ENCODE assay signal across 28 cellular contexts in the genomic region with DNA sequence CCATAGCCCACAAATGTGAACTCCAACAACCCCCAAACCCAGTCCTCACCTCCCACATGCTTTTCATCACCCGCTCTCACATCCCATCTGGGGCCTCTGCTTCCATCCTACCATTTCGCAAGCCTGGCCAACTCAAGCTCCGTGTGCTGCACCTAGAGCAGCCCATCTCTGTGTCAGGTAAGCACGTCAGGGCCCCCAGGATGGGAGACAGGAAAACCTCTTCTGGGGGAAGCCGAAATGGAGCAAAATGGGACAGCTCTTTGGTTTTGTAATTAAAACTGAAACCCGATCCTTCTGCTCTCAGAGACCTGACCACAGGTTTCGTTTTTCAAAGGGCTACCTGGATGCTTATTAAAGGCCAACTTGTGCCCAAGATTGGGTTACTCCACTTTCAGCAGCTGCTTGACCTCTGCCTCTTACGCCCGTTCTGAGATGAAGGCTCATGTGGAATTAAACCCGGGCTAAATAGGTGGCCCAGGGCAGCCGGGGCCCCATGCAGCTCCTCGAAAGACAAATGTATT.
DNase-seq lines count a peak whose midpoint lies in the region; ATAC-seq and TF ChIP-seq lines count a peak whose summit lies in the region.
"Had no signal": no experiment of that assay in that cellular context is flagged by ENCODE, and none has a peak within 500 bp of the region (broad histone marks: within the 10 kb centered on the region; RNA-seq: fewer than 3 reads in every experiment).

No MANE protein-coding gene starts in this region.

- no peaks in the 10 kb centered on the region for H3K27me3 Mint-ChIP-seq in mesothelial cell of epicardium (ENCODE audit: low read depth)
- H3K27me3 Mint-ChIP-seq in activated CD4-positive, alpha-beta T cell treated with anti-CD3 and anti-CD28 coated beads for 36 hours, result peaks cover 8% of the 10 kb centered on the region

- 89% methylated on average over 11 of the region's 12 CpGs for WGBS in esophagus muscularis mucosa

- no peaks in the 10 kb centered on the region for H3K9me3 Mint-ChIP-seq in mesothelial cell of epicardium
- H3K9me3 Mint-ChIP-seq in activated CD4-positive, alpha-beta T cell treated with anti-CD3 and anti-CD28 coated beads for 36 hours (ENCODE audit: low read depth), result no peaks in the 10 kb centered on the region
- H3K9me3 Mint-ChIP-seq: activated naive CD4-positive, alpha-beta T cell treated with anti-CD3 and anti-CD28 coated beads for 36 hours; activated T-helper 1 cell treated with anti-CD3 and anti-CD28 coated beads, Interleukin-12 subunit alpha, Interleukin-12 subunit beta, Interleukin-2, Interleukin-4 antibody, amounts not matched to agents 30 ng/mL and 10 ng/mL and 1 ng/mL, durations not matched to agents 14 hours and 24 hours and 36 hours; HFFc6; neural crest cell; stimulated activated effector memory CD8-positive, alpha-beta T cell treated with anti-CD3 and anti-CD28 coated beads, Interleukin-12 subunit alpha, Interleukin-12 subunit beta, amount 100 ng/mL, for 72 hours; T-helper 2 cell treated with Interferon-gamma antibody and Interleukin-4, amounts not matched to agents 5 μg/mL and 100 μg/mL, for 36 hours had no signal

- no peaks in the 10 kb centered on the region for H3K36me3 Mint-ChIP-seq in mesothelial cell of epicardium
- H3K36me3 Mint-ChIP-seq in activated CD4-positive, alpha-beta T cell treated with anti-CD3 and anti-CD28 coated beads for 36 hours (ENCODE audit: low read depth), result no peaks in the 10 kb centered on the region
- H3K36me3 Mint-ChIP-seq: stimulated activated effector memory CD8-positive, alpha-beta T cell treated with anti-CD3 and anti-CD28 coated beads, Interleukin-12 subunit alpha, Interleukin-12 subunit beta, amount 100 ng/mL, for 72 hours had no signal

- no peak overlapping the region for H3K9ac ChIP-seq in KMS-11

- TF ChIP-seq CTCF in KMS-11 (conservative IDR thresholded peaks at IDR 0.05; ENCODE audit: low read depth, low read length) (no peak), PC-9 (conservative IDR thresholded peaks at IDR 0.05) (no peak), esophagus muscularis mucosa (IDR thresholded peaks at IDR 0.05) (no peak), mesothelial cell of epicardium (IDR thresholded peaks at IDR 0.05; ENCODE audit: unreplicated experiment) (no peak)

- no peaks in the 10 kb centered on the region for H3F3A ChIP-seq in PC-9 (ENCODE audit: insufficient read depth, low read depth)

- intact Hi-C loops in PC-9 (cut with micrococcal nuclease; ENCODE audit: unreplicated experiment) (no loop called here), esophagus muscularis mucosa (cut with DNase I) (no loop called here)
- intact Hi-C loops in activated CD4-positive, alpha-beta T cell treated with anti-CD3 and anti-CD28 coated beads for 36 hours (cut with DNase I, micrococcal nuclease), result no loop called here

- no peaks in the 10 kb centered on the region for H3K27me3 ChIP-seq in KMS-11 (ENCODE audit: insufficient read depth, low read depth)
- H3K27me3 ChIP-seq in PC-9 (ENCODE audit: insufficient read depth, low read depth), result peaks cover 59% of the 10 kb centered on the region
- H3K27me3 ChIP-seq in esophagus muscularis mucosa, result no peaks in the 10 kb centered on the region
- H3K27me3 ChIP-seq: suprapubic skin had no signal

- H3K4me1 Mint-ChIP-seq in mesothelial cell of epicardium, result peaks cover 60% of the 10 kb centered on the region
- no peaks in the 10 kb centered on the region for H3K4me1 Mint-ChIP-seq in activated CD4-positive, alpha-beta T cell treated with anti-CD3 and anti-CD28 coated beads for 36 hours
- H3K4me1 Mint-ChIP-seq: stimulated activated effector memory CD8-positive, alpha-beta T cell treated with anti-CD3 and anti-CD28 coated beads, Interleukin-12 subunit alpha, Interleukin-12 subunit beta, amount 100 ng/mL, for 72 hours had no signal

- H3K27ac ChIP-seq in KMS-11 (peak overlapping the region; percentile 20; the same call in 1 of the 2 replicates), PC-9 (no peak overlapping the region), esophagus muscularis mucosa (replicated peaks in 1 of 4) (no peak overlapping the region)
- H3K27ac ChIP-seq: suprapubic skin, WERI-Rb-1 had no signal

- no peak for TF ChIP-seq POLR2A in esophagus muscularis mucosa (IDR thresholded peaks at IDR 0.05; ENCODE audit: low read depth)

- peaks cover 25% of the 10 kb centered on the region for H3K4me1 ChIP-seq in KMS-11 (ENCODE audit: low read depth, poor library complexity, severe bottlenecking)
- no peaks in the 10 kb centered on the region for H3K4me1 ChIP-seq in PC-9 (replicated peaks; ENCODE audit: insufficient read depth)
- H3K4me1 ChIP-seq in esophagus muscularis mucosa, result peaks cover 0 to 20% (median 18%) of the 10 kb centered on the region in 4 donors

- H3K9me3 ChIP-seq in PC-9 (ENCODE audit: insufficient read depth, low read depth) (no peaks in the 10 kb centered on the region), esophagus muscularis mucosa (no peaks in the 10 kb centered on the region)
- H3K9me3 ChIP-seq: suprapubic skin had no signal

- CTCF ChIA-PET in PC-9 (lab: Charles Lee), result no interaction called here
- CTCF ChIA-PET in activated CD4-positive, alpha-beta T cell treated with anti-CD3 and anti-CD28 coated beads for 36 hours (lab: Charles Lee), result interaction anchor here (0.6 kb wide), 1 partner anchor 69 kb away, joined by 3 read pairs; no protein-coding TSS in a partner anchor

- no peaks in the 10 kb centered on the region for H4K20me1 ChIP-seq in KMS-11 (ENCODE audit: insufficient read depth)
- H4K20me1 ChIP-seq in PC-9 (ENCODE audit: insufficient read depth), result no peaks in the 10 kb centered on the region

- no peak overlapping the region for H3K27ac Mint-ChIP-seq in mesothelial cell of epicardium
- H3K27ac Mint-ChIP-seq in activated CD4-positive, alpha-beta T cell treated with anti-CD3 and anti-CD28 coated beads for 36 hours, result no peak overlapping the region
- H3K27ac Mint-ChIP-seq: activated naive CD4-positive, alpha-beta T cell treated with anti-CD3 and anti-CD28 coated beads for 36 hours; activated T-helper 1 cell treated with anti-CD3 and anti-CD28 coated beads, Interleukin-12 subunit alpha, Interleukin-12 subunit beta, Interleukin-2, Interleukin-4 antibody, amounts not matched to agents 30 ng/mL and 10 ng/mL and 1 ng/mL, durations not matched to agents 14 hours and 24 hours and 36 hours; HFFc6; stimulated activated effector memory CD8-positive, alpha-beta T cell treated with anti-CD3 and anti-CD28 coated beads, Interleukin-12 subunit alpha, Interleukin-12 subunit beta, amount 100 ng/mL, for 72 hours; T-helper 2 cell treated with Interferon-gamma antibody and Interleukin-4, amounts not matched to agents 5 μg/mL and 100 μg/mL, for 36 hours had no signal

- POLR2A ChIA-PET in PC-9 (lab: Charles Lee; ENCODE audit: unreplicated experiment), result no interaction called here
- POLR2A ChIA-PET in activated CD4-positive, alpha-beta T cell treated with anti-CD3 and anti-CD28 coated beads for 36 hours (lab: Charles Lee), result no interaction called here

- H3K9me2 ChIP-seq in PC-9 (ENCODE audit: insufficient read depth), result no peaks in the 10 kb centered on the region

- no peak for TF ChIP-seq EP300 in esophagus muscularis mucosa (IDR thresholded peaks at IDR 0.05)

- peak; percentile 61 for ATAC-seq in GM18867 (IDR thresholded peaks at IDR 0.05; ENCODE audit: unreplicated experiment)
- no peak for ATAC-seq in activated CD4-positive, alpha-beta T cell treated with anti-CD3 and anti-CD28 coated beads for 36 hours
- ATAC-seq: sciatic nerve; stimulated activated effector memory CD8-positive, alpha-beta T cell treated with anti-CD3 and anti-CD28 coated beads, Interleukin-12 subunit alpha, Interleukin-12 subunit beta, amount 100 ng/mL, for 72 hours had no signal

- H3K4me2 ChIP-seq in KMS-11 (peak overlapping the region; percentile 48), PC-9 (peak overlapping the region; percentile 34; the same call in 1 of the 2 replicates)

- no peak overlapping the region for H3K4me3 Mint-ChIP-seq in mesothelial cell of epicardium
- H3K4me3 Mint-ChIP-seq in activated CD4-positive, alpha-beta T cell treated with anti-CD3 and anti-CD28 coated beads for 36 hours, result no peak overlapping the region
- H3K4me3 Mint-ChIP-seq: activated naive CD4-positive, alpha-beta T cell treated with anti-CD3 and anti-CD28 coated beads for 36 hours; activated T-helper 1 cell treated with anti-CD3 and anti-CD28 coated beads, Interleukin-12 subunit alpha, Interleukin-12 subunit beta, Interleukin-2, Interleukin-4 antibody, amounts not matched to agents 30 ng/mL and 10 ng/mL and 1 ng/mL, durations not matched to agents 14 hours and 24 hours and 36 hours; HFFc6; neural crest cell; stimulated activated effector memory CD8-positive, alpha-beta T cell treated with anti-CD3 and anti-CD28 coated beads, Interleukin-12 subunit alpha, Interleukin-12 subunit beta, amount 100 ng/mL, for 72 hours; T-helper 2 cell treated with Interferon-gamma antibody and Interleukin-4, amounts not matched to agents 5 μg/mL and 100 μg/mL, for 36 hours had no signal

- H2AFZ ChIP-seq in KMS-11 (ENCODE audit: low read depth), result no peak overlapping the region
- H2AFZ ChIP-seq in PC-9, result no peak overlapping the region

- no peak overlapping the region for H3K4me3 ChIP-seq in KMS-11 (IDR thresholded peaks at IDR 0.05; ENCODE audit: insufficient read depth, low read depth, low read length)
- H3K4me3 ChIP-seq in PC-9, result no peak overlapping the region
- H3K4me3 ChIP-seq in esophagus muscularis mucosa, result no peak overlapping the region
- H3K4me3 ChIP-seq: suprapubic skin had no signal

- DNase-seq in PC-9, result no peak
- peak; percentile 20 for DNase-seq in iPS DF 19.7 (ENCODE audit: low read depth, low spot score)
- no peak for DNase-seq in esophagus muscularis mucosa (ENCODE audit: extremely low spot score)
- DNase-seq in activated CD4-positive, alpha-beta T cell treated with anti-CD3 and anti-CD28 coated beads, Interleukin-2, amount 50 U/mL, for 48 hours, result no peak
- DNase-seq in mesothelial cell of epicardium (ENCODE audit: low spot score in 2 of 2, unreplicated experiment in 2 of 2), result no peak
- no peak for DNase-seq in activated CD4-positive, alpha-beta T cell treated with anti-CD3 and anti-CD28 coated beads for 36 hours
- DNase-seq: ACHN; activated CD4-positive, alpha-beta T cell treated with anti-CD3 and anti-CD28 coated beads, Interleukin-2, amount 50 U/mL, for 1 hour; activated CD8-positive, alpha-beta memory T cell treated with anti-CD3 and anti-CD28 coated beads, Interleukin-2, amount 50 U/mL, for 4 hours; activated naive CD4-positive, alpha-beta T cell treated with anti-CD3 and anti-CD28 coated beads for 36 hours; amygdala; effector CD8-positive, alpha-beta T cell; glutamatergic neuron; HFFc6; NCI-H2029 treated with DMSO at 0.1 percent for 48 hours; NCI-H82; OCI-M1; Right ventricle myocardium superior; stimulated activated CD4-positive, alpha-beta T cell treated with anti-CD3 and anti-CD28 coated beads, Interleukin-4, amount 100 ng/mL, for 24 hours; WERI-Rb-1 had no signal

- no TSS peak for BruUV-seq in PC-9 (replicated peaks; lab: Mats Ljungman, UMichigan)

- H3K79me2 ChIP-seq in KMS-11 (ENCODE audit: insufficient read depth, low read depth) (no peaks in the 10 kb centered on the region), PC-9 (ENCODE audit: low read depth) (no peaks in the 10 kb centered on the region)

- H3K36me3 ChIP-seq in KMS-11 (ENCODE audit: insufficient read depth), result no peaks in the 10 kb centered on the region
- no peaks in the 10 kb centered on the region for H3K36me3 ChIP-seq in PC-9 (ENCODE audit: low read depth)
- no peaks in the 10 kb centered on the region for H3K36me3 ChIP-seq in esophagus muscularis mucosa
- H3K36me3 ChIP-seq: suprapubic skin, WERI-Rb-1 had no signal
